In genomic region chr14:75457024-75457390, GRCh38 we compare ENCODE assay signal across 14 cellular contexts. TPM values are rescaled to one million over a fixed set of nuclear protein-coding genes. Genes with fewer than 3 reads are reported as not detected.
DNase-seq lines count a peak whose midpoint lies in the region; ATAC-seq and TF ChIP-seq lines count a peak whose summit lies in the region.
"Had no signal": no experiment of that assay in that cellular context is flagged by ENCODE, and none has a peak within 500 bp of the region (broad histone marks: within the 10 kb centered on the region; RNA-seq: fewer than 3 reads in every experiment).

No MANE protein-coding gene starts in this region.

- H3K27me3 Mint-ChIP-seq in activated CD4-positive, alpha-beta T cell treated with anti-CD3 and anti-CD28 coated beads, Interleukin-2, amount 10 ng/mL, durations not matched to agents 24 days and 14 days = no peaks in the 10 kb centered on the region
- H3K27me3 Mint-ChIP-seq in endodermal cell (ENCODE audit: insufficient read depth) (no peaks in the 10 kb centered on the region), neural progenitor cell (ENCODE audit: insufficient read depth, low read depth) (peaks cover 5% of the 10 kb centered on the region)
- no peaks in the 10 kb centered on the region for H3K27me3 Mint-ChIP-seq in stimulated activated memory B cell treated with anti-CD40 and anti-IgM and Interleukin-4, amounts not matched to agents 10 μg/mL and 1 μg/mL and 100 μg/mL, for 72 hours

- H3K9me3 ChIP-seq in endodermal cell (ENCODE audit: control insufficient read depth, low read length) (no peaks in the 10 kb centered on the region), neural progenitor cell (ENCODE audit: low read depth) (no peaks in the 10 kb centered on the region)
- H3K9me3 ChIP-seq: SK-N-SH had no signal

- H3K36me3 ChIP-seq in endodermal cell (ENCODE audit: control insufficient read depth, insufficient read depth, low read length) = no peaks in the 10 kb centered on the region
- H3K36me3 ChIP-seq in neural progenitor cell = no peaks in the 10 kb centered on the region

- H3K9ac ChIP-seq in endodermal cell (ENCODE audit: extremely low read depth, low read length, poor library complexity, severe bottlenecking) = no peak overlapping the region
- no peak overlapping the region for H3K9ac ChIP-seq in neural progenitor cell
- H3K9ac ChIP-seq: SK-N-SH had no signal

- H3K4me2 ChIP-seq in neural progenitor cell = no peak overlapping the region
- H3K4me2 ChIP-seq: SK-N-SH had no signal

- no peak for ATAC-seq in stimulated activated memory B cell treated with anti-CD40 and anti-IgM and Interleukin-4, amounts not matched to agents 10 μg/mL and 1 μg/mL and 100 μg/mL, for 72 hours

- no peak overlapping the region for H3K4me3 Mint-ChIP-seq in activated CD4-positive, alpha-beta T cell treated with anti-CD3 and anti-CD28 coated beads, Interleukin-2, amount 10 ng/mL, durations not matched to agents 24 days and 14 days
- H3K4me3 Mint-ChIP-seq in endodermal cell (no peak overlapping the region), neural progenitor cell (no peak overlapping the region)
- H3K4me3 Mint-ChIP-seq in stimulated activated memory B cell treated with anti-CD40 and anti-IgM and Interleukin-4, amounts not matched to agents 10 μg/mL and 1 μg/mL and 100 μg/mL, for 72 hours = no peak overlapping the region
- H3K4me3 Mint-ChIP-seq: HFFc6 had no signal

- H3K27ac ChIP-seq in endodermal cell (ENCODE audit: low read depth, low read length) (peak overlapping the region; percentile 57), neural progenitor cell (no peak overlapping the region)

- peaks cover 21% of the 10 kb centered on the region for H3F3A ChIP-seq in neural progenitor cell (ENCODE audit: low read depth)

- H3K27me3 ChIP-seq in endodermal cell (ENCODE audit: control insufficient read depth, insufficient read depth, low read length, poor library complexity, severe bottlenecking) (no peaks in the 10 kb centered on the region), neural progenitor cell (no peaks in the 10 kb centered on the region)

- no peak for DNase-seq in activated CD4-positive, alpha-beta T cell treated with anti-CD3 and anti-CD28 coated beads, Interleukin-2, amount 10 ng/mL, durations not matched to agents 24 days and 14 days
- no peak for DNase-seq in activated CD4-positive, alpha-beta T cell treated with anti-CD3 and anti-CD28 coated beads for 48 hours
- no peak for DNase-seq in endodermal cell
- no peak for DNase-seq in neural progenitor cell (ENCODE audit: low spot score)
- DNase-seq in DMS53 (lab: John Stamatoyannopoulos, UW) = no peak
- DNase-seq in HT-29 (ENCODE audit: low spot score) = no peak
- no peak for DNase-seq in NCI-H510A treated with DMSO at 0.1 percent for 48 hours (lab: John Stamatoyannopoulos, UW)
- DNase-seq: activated effector memory CD4-positive, alpha-beta T cell treated with anti-CD3 and anti-CD28 coated beads, Interleukin-2, amount 50 U/mL, for 16 hours; cerebellar nuclear complex; effector CD8-positive, alpha-beta T cell; HFFc6; SK-N-SH; stimulated activated CD4-positive, alpha-beta T cell treated with anti-CD3 and anti-CD28 coated beads, Interleukin-4, amount 100 ng/mL, for 4 hours had no signal

- H2AFZ ChIP-seq in neural progenitor cell (replicated peaks) = no peak overlapping the region

- H3K4me3 ChIP-seq in endodermal cell (ENCODE audit: low read length) (no peak overlapping the region), neural progenitor cell (no peak overlapping the region)

- H3K27ac Mint-ChIP-seq in activated CD4-positive, alpha-beta T cell treated with anti-CD3 and anti-CD28 coated beads, Interleukin-2, amount 10 ng/mL, durations not matched to agents 24 days and 14 days = peak overlapping the region; percentile 34
- peak overlapping the region; percentile 64 for H3K27ac Mint-ChIP-seq in endodermal cell
- peak overlapping the region; percentile 88 for H3K27ac Mint-ChIP-seq in neural progenitor cell
- H3K27ac Mint-ChIP-seq in stimulated activated memory B cell treated with anti-CD40 and anti-IgM and Interleukin-4, amounts not matched to agents 10 μg/mL and 1 μg/mL and 100 μg/mL, for 72 hours = peak overlapping the region; percentile 30
- H3K27ac Mint-ChIP-seq: HFFc6 had no signal

- H3K4me1 ChIP-seq in endodermal cell (ENCODE audit: control insufficient read depth, insufficient read depth, low read length) (peaks cover 16% of the 10 kb centered on the region), neural progenitor cell (peaks cover 37% of the 10 kb centered on the region)

- H3K9me3 Mint-ChIP-seq in activated CD4-positive, alpha-beta T cell treated with anti-CD3 and anti-CD28 coated beads, Interleukin-2, amount 10 ng/mL, durations not matched to agents 24 days and 14 days = no peaks in the 10 kb centered on the region
- H3K9me3 Mint-ChIP-seq in endodermal cell (no peaks in the 10 kb centered on the region), neural progenitor cell (no peaks in the 10 kb centered on the region)
- no peaks in the 10 kb centered on the region for H3K9me3 Mint-ChIP-seq in stimulated activated memory B cell treated with anti-CD40 and anti-IgM and Interleukin-4, amounts not matched to agents 10 μg/mL and 1 μg/mL and 100 μg/mL, for 72 hours
- H3K9me3 Mint-ChIP-seq: HFFc6 had no signal

- TF ChIP-seq CTCF in endodermal cell (conservative IDR thresholded peaks at IDR 0.05) = no peak
- TF ChIP-seq CTCF in neural progenitor cell (IDR thresholded peaks at IDR 0.05) = no peak

- no peaks in the 10 kb centered on the region for H4K20me1 ChIP-seq in neural progenitor cell (ENCODE audit: low read depth)

- H3K79me2 ChIP-seq in neural progenitor cell (ENCODE audit: low read depth) = peaks cover 2% of the 10 kb centered on the region

- H3K4me1 Mint-ChIP-seq in activated CD4-positive, alpha-beta T cell treated with anti-CD3 and anti-CD28 coated beads, Interleukin-2, amount 10 ng/mL, durations not matched to agents 24 days and 14 days = peaks cover 5% of the 10 kb centered on the region
- H3K4me1 Mint-ChIP-seq in endodermal cell = peaks cover 34% of the 10 kb centered on the region
- peaks cover 52% of the 10 kb centered on the region for H3K4me1 Mint-ChIP-seq in neural progenitor cell
- H3K4me1 Mint-ChIP-seq in stimulated activated memory B cell treated with anti-CD40 and anti-IgM and Interleukin-4, amounts not matched to agents 10 μg/mL and 1 μg/mL and 100 μg/mL, for 72 hours = peaks cover 24% of the 10 kb centered on the region

- WGBS in endodermal cell (ENCODE audit: insufficient coverage in 1 of 2, insufficient read length in 1 of 2), 2 experiments = 90 to 93% methylated on average over 2 to 5 of the region's 5 CpGs

- intact Hi-C loops in activated CD4-positive, alpha-beta T cell treated with anti-CD3 and anti-CD28 coated beads, Interleukin-2, amount 10 ng/mL, durations not matched to agents 24 days and 14 days (cut with micrococcal nuclease) = no loop called here

- no peaks in the 10 kb centered on the region for H3K36me3 Mint-ChIP-seq in activated CD4-positive, alpha-beta T cell treated with anti-CD3 and anti-CD28 coated beads, Interleukin-2, amount 10 ng/mL, durations not matched to agents 24 days and 14 days (ENCODE audit: low read depth)
- peaks cover 10% of the 10 kb centered on the region for H3K36me3 Mint-ChIP-seq in endodermal cell (ENCODE audit: low read depth)
- no peaks in the 10 kb centered on the region for H3K36me3 Mint-ChIP-seq in neural progenitor cell
- peaks cover 27% of the 10 kb centered on the region for H3K36me3 Mint-ChIP-seq in stimulated activated memory B cell treated with anti-CD40 and anti-IgM and Interleukin-4, amounts not matched to agents 10 μg/mL and 1 μg/mL and 100 μg/mL, for 72 hours

RNA-seq across cellular contexts. Expression of gene JDP2, which starts 29.2 kb away (rescaled TPM):
- total RNA-seq in activated CD4-positive, alpha-beta T cell treated with anti-CD3 and anti-CD28 coated beads, Interleukin-2, amount 10 ng/mL, durations not matched to agents 24 days and 14 days = 1.1 and 1.4 TPM in 2 replicates
- total RNA-seq in endodermal cell (10 to 100 TPM; 15.7 to 23.1 TPM), neural progenitor cell (ENCODE audit: low replicate concordance) (2.5 and 8.4 TPM in 2 replicates)
- 17.2 TPM for polyA plus RNA-seq in endodermal cell (2013, experiment 1 of 2)
- polyA plus RNA-seq in endodermal cell (2013, experiment 2 of 2) = 16.2 TPM
- 15.5 and 16.0 TPM in 2 replicates for total RNA-seq in HT-29 (2014; rRNA removed; shearing (Covaris generic))

Comparison
In these comparisons a context has a peak if more than half of its experiments do, and no peak if none do; other contexts are left out.
1. H3K27ac Mint-ChIP-seq: peak in every context shown above with its lines; median percentile 88 in neural progenitor cell; 64 in endodermal cell; 34 in activated CD4-positive, alpha-beta T cell treated with anti-CD3 and anti-CD28 coated beads, Interleukin-2, amount 10 ng/mL, durations not matched to agents 24 days and 14 days; 30 in stimulated activated memory B cell treated with anti-CD40 and anti-IgM and Interleukin-4, amounts not matched to agents 10 μg/mL and 1 μg/mL and 100 μg/mL, for 72 hours.